In genomic region chr12:53253298-53253697, GRCh38 we compare ENCODE assay signal across 8 cellular contexts. TPM values are rescaled to one million over a fixed set of nuclear protein-coding genes. Genes with fewer than 3 reads are reported as not detected.
A peak's percentile ranks its signal among the peaks of the same experiment; 100 is the strongest.
DNase-seq lines count a peak whose midpoint lies in the region; ATAC-seq, FAIRE-seq and TF ChIP-seq lines count a peak whose summit lies in the region.

No MANE protein-coding gene starts in this region.

- intact Hi-C loops in A673 (cut with micrococcal nuclease; ENCODE audit: unreplicated experiment) = no loop called here

- H3K4me1 ChIP-seq in A673 (ENCODE audit: insufficient read depth, low read length, poor library complexity, severe bottlenecking) (peaks cover 6% of the 10 kb centered on the region), astrocyte (ENCODE audit: insufficient read depth, low read length) (peaks cover 11% of the 10 kb centered on the region)

- DNase-seq in A673 (ENCODE audit: low spot score) (no peak), HFF-Myc (ENCODE audit: extremely low read depth, low read depth) (no peak), astrocyte (ENCODE audit: low read depth) (no peak), naive B cell (no peak), CD1c-positive myeloid dendritic cell (ENCODE audit: extremely low spot score) (no peak), AG20443 (ENCODE audit: low spot score) (no peak)

- H2AFZ ChIP-seq in astrocyte (ENCODE audit: low read depth, low read length) = no peak overlapping the region

- no TSS peak for BruUV-seq in A673 (replicated peaks; lab: Mats Ljungman, UMichigan)

- peaks cover 10% of the 10 kb centered on the region for H3K4me1 Mint-ChIP-seq in astrocyte (ENCODE audit: low read depth, unreplicated experiment)
- peaks cover 43 to 60% (median 54%) of the 10 kb centered on the region in 3 donors for H3K4me1 Mint-ChIP-seq in naive B cell

- H3K27me3 ChIP-seq in A673 (replicated peaks; ENCODE audit: insufficient read depth, low read depth, low read length, poor library complexity) = no peaks in the 10 kb centered on the region
- H3K27me3 ChIP-seq in astrocyte (ENCODE audit: insufficient read depth, low read length) = no peaks in the 10 kb centered on the region

- CTCF ChIA-PET in A673 (lab: Charles Lee) = no interaction called here

- peak overlapping the region; percentile 90 for H3K9ac ChIP-seq in astrocyte (ENCODE audit: low read length)

- peak overlapping the region; percentile 97 for H3K4me3 Mint-ChIP-seq in astrocyte (ENCODE audit: unreplicated experiment)
- H3K4me3 Mint-ChIP-seq in naive B cell = peak overlapping the region; percentile 18 to 98 (median 96)

- FAIRE-seq in astrocyte (lab: Jason Lieb, UNC) = no peak

- H3K9me3 Mint-ChIP-seq in astrocyte (ENCODE audit: unreplicated experiment) (no peaks in the 10 kb centered on the region), naive B cell (no peaks in the 10 kb centered on the region)

- peak overlapping the region; percentile 99 for H3K4me2 ChIP-seq in astrocyte (ENCODE audit: low read length)

- H3K79me2 ChIP-seq in astrocyte (ENCODE audit: insufficient read depth, low read length) = peaks cover 28% of the 10 kb centered on the region

- H3K36me3 ChIP-seq in A673 (ENCODE audit: insufficient read depth, low read length, poor library complexity, severe bottlenecking) (no peaks in the 10 kb centered on the region), astrocyte (ENCODE audit: insufficient read depth, low read length) (peaks cover 3% of the 10 kb centered on the region)

- H3K27ac ChIP-seq in A673 (ENCODE audit: low read depth, low read length, poor library complexity, severe bottlenecking) = no peak overlapping the region
- no peak overlapping the region for H3K27ac ChIP-seq in astrocyte (ENCODE audit: low read depth, low read length)

- H3K4me3 ChIP-seq in A673 (ENCODE audit: low read depth, low read length, poor library complexity, severe bottlenecking) (peak overlapping the region; percentile 82), HFF-Myc (replicated peaks; ENCODE audit: low read depth, low read length) (peak overlapping the region; percentile 84), astrocyte (ENCODE audit: insufficient read depth, low read depth, low read length) (no peak overlapping the region)

- H3K27me3 Mint-ChIP-seq in astrocyte (ENCODE audit: low read depth, unreplicated experiment) = no peaks in the 10 kb centered on the region
- no peaks in the 10 kb centered on the region for H3K27me3 Mint-ChIP-seq in naive B cell

- H3K9me3 ChIP-seq in A673 (ENCODE audit: low read depth, low read length, poor library complexity, severe bottlenecking) = no peaks in the 10 kb centered on the region
- H3K9me3 ChIP-seq in astrocyte (ENCODE audit: insufficient read depth, low read depth, low read length) = no peaks in the 10 kb centered on the region

- TF ChIP-seq CTCF in A673 (conservative IDR thresholded peaks at IDR 0.05; ENCODE audit: low read depth, low read length) = no peak
- TF ChIP-seq CTCF in HFF-Myc (IDR thresholded peaks at IDR 0.05; ENCODE audit: low read depth, low read length, missing control alignments) = no peak
- TF ChIP-seq CTCF in astrocyte (IDR thresholded peaks at IDR 0.05; ENCODE audit: insufficient read depth, low read depth, low read length) = no peak

- peaks cover 5% of the 10 kb centered on the region for H3K36me3 Mint-ChIP-seq in astrocyte (ENCODE audit: low read depth, unreplicated experiment)
- H3K36me3 Mint-ChIP-seq in naive B cell = peaks cover 0 to 9% of the 10 kb centered on the region in 2 donors

- no peak overlapping the region for H3K27ac Mint-ChIP-seq in astrocyte (ENCODE audit: unreplicated experiment)
- peak overlapping the region in 5 of 6 donors; percentile 25 to 92 (median 47) for H3K27ac Mint-ChIP-seq in naive B cell

- POLR2A ChIA-PET in A673 (lab: Charles Lee; ENCODE audit: low non-redundant PET) = no interaction called here

- ATAC-seq in naive B cell (ENCODE audit: low read depth in 2 of 2) = no peak
- no peak for ATAC-seq in GM21825 (IDR thresholded peaks at IDR 0.05; ENCODE audit: unreplicated experiment)
- ATAC-seq in GM18873 (IDR thresholded peaks at IDR 0.05; ENCODE audit: low FRiP score, unreplicated experiment) = no peak

- no peaks in the 10 kb centered on the region for H4K20me1 ChIP-seq in astrocyte (ENCODE audit: insufficient read depth, low read length)

RNA-seq across cellular contexts. Expression of gene ESPL1, which starts 14.8 kb away (rescaled TPM):
- total RNA-seq in A673 (2021) (99.1 and 105 TPM in 2 replicates), astrocyte (1.2 and 2.0 TPM in 2 replicates)
- polyA plus RNA-seq in naive B cell (ENCODE audit: low read depth in 6 of 6) = under 1 TPM in 3 of 6 donors, not detected in 3; 0.12 to 0.40 (median 0.23) TPM

RNA-seq across cellular contexts. Expression of gene RARG, which starts 21.3 kb away (rescaled TPM):
- total RNA-seq in A673 (2021) = 14.0 and 20.3 TPM in 2 replicates
- total RNA-seq in astrocyte = 10.1 and 11.7 TPM in 2 replicates
- 1 to 10 TPM in 2 of 6 donors, under 1 TPM in 2, not detected in 2; 0.78 to 2.2 (median 1.3) TPM for polyA plus RNA-seq in naive B cell (ENCODE audit: low read depth in 6 of 6)

RNA-seq across cellular contexts. Expression of gene PFDN5, which starts 42.0 kb away (rescaled TPM):
- total RNA-seq in A673 (2021) = 268 and 288 TPM in 2 replicates
- 279 and 281 TPM in 2 replicates for total RNA-seq in astrocyte
- 1,000 to 10,000 TPM; 1,564 to 1,943 (median 1,771) TPM for polyA plus RNA-seq in naive B cell (ENCODE audit: low read depth in 6 of 6)

RNA-seq across cellular contexts. Expression of gene MYG1, which starts 46.2 kb away (rescaled TPM):
- total RNA-seq in A673 (2021) = 102 and 111 TPM in 2 replicates
- total RNA-seq in astrocyte = 37.8 and 40.9 TPM in 2 replicates
- polyA plus RNA-seq in naive B cell (ENCODE audit: low read depth in 6 of 6) = 10 to 100 TPM; 52.3 to 94.2 (median 60.4) TPM

RNA-seq across cellular contexts. Expression of gene ITGB7, which starts 46.2 kb away (rescaled TPM):
- total RNA-seq in A673 (2021) (0.43 TPM in 1 of 2 replicates, not detected in the other), astrocyte (0.79 and 1.3 TPM in 2 replicates)
- 100 to 1,000 TPM in 1 of 6 donors, 10 to 100 TPM in 5; 63.2 to 174 (median 96.4) TPM for polyA plus RNA-seq in naive B cell (ENCODE audit: low read depth in 6 of 6)

Comparison
In these comparisons a context has a peak if more than half of its experiments do, and no peak if none do; other contexts are left out.
1. RNA of gene ESPL1, which starts 14.8 kb away (total RNA-seq): 99.1 to 105 TPM in A673; 1.2 to 2.0 TPM in astrocyte; every median in the first group is over 10 times any median in the second.